1 cellular context compared by ENCODE assay signal in the genomic region with DNA sequence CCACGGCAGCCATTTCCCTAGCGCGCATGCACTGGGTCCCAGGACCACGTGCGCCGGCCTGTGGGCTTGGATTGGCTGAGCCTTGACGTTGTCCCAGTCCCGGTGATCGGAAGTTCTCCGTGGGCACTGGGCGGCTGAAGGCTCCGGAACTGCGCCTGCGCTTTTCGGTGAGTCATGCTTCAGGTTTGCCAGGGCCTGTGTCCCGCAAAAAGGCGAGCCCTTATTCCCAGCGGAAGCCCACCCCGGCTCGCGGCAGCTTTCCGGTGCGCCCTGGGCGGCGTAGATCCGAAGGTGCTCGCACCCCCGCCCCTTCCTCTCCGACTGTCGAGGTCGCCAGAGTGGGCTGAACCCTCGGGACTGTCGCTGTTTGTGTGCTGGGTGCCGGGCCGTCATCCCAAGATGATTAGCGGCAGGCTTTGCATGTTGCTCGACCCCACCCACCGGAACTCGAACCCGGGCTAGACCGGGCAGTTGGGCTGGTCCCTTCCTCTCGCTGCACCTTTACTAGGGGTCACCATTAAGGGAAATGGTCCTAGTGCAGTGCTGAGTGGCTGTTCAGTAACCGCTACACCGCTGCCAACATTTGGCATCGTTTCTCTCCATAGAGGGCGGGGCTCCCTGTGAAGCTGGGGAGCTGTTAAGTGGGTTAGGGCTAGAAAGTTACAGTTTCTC.
A peak's percentile ranks its signal among the peaks of the same experiment; 100 is the strongest.
TF ChIP-seq lines count a peak whose summit lies in the region.

Gene TCEANC (plus strand): TSS at position 120 of the 672 bp plus-strand sequence. CDS start 9,368 bp downstream, outside the sequence.

TF ChIP-seq in GM12878, 131 proteins besides CTCF, POLR2A, EP300 and RAD21 (continued from another document and continues in another):
- TF ChIP-seq NFIC (IDR thresholded peaks at IDR 0.05; ENCODE audit: low read depth, low read length) (no peak), ATF7 (IDR thresholded peaks at IDR 0.05; ENCODE audit: low read depth) (peak; percentile 59; the same call in 1 of the 2 replicates), MXI1 (IDR thresholded peaks at IDR 0.05; ENCODE audit: low read depth, low read length) (peak; percentile 83; the same call in 1 of the 2 replicates), MEF2A (IDR thresholded peaks at IDR 0.05; ENCODE audit: insufficient read depth, low read depth, low read length) (no peak), ASH2L (IDR thresholded peaks at IDR 0.05; ENCODE audit: borderline replicate concordance, low read depth) (no peak), NKRF (conservative IDR thresholded peaks at IDR 0.05) (peak; percentile 76), BRCA1 (IDR thresholded peaks at IDR 0.05; ENCODE audit: low read depth, low read length) (no peak), MAX (IDR thresholded peaks at IDR 0.05; ENCODE audit: low read depth, low read length) (peak; percentile 94), HDAC2 (IDR thresholded peaks at IDR 0.05) (no peak), BHLHE40 (IDR thresholded peaks at IDR 0.05; ENCODE audit: borderline replicate concordance in 1 of 2, low read depth in 2 of 2, low read length in 1 of 2) (peak in 1 of 2 experiments; percentile 41; a peak in 1 of 4 replicates), RAD51 (IDR thresholded peaks at IDR 0.05) (peak; percentile 97), ZNF24 (IDR thresholded peaks at IDR 0.05) (no peak), ZZZ3 (IDR thresholded peaks at IDR 0.05; ENCODE audit: control insufficient read depth, insufficient read length, low read depth) (no peak), PRDM15 (CRISPR knock-in tag; IDR thresholded peaks at IDR 0.05) (no peak), MYB (IDR thresholded peaks at IDR 0.05; ENCODE audit: borderline replicate concordance, low read depth, low read length) (no peak), SPI1 (IDR thresholded peaks at IDR 0.05; ENCODE audit: borderline replicate concordance, insufficient read depth, low read depth, low read length) (no peak), NFYA (IDR thresholded peaks at IDR 0.05; ENCODE audit: borderline replicate concordance, low read depth, low read length) (peak; percentile 16; the same call in 1 of the 2 replicates), IRF4 (IDR thresholded peaks at IDR 0.05; ENCODE audit: low read depth, low read length) (no peak), SMAD1 (IDR thresholded peaks at IDR 0.05; ENCODE audit: low read depth, partially characterized antibody) (no peak), CHD2 (IDR thresholded peaks at IDR 0.05; ENCODE audit: borderline replicate concordance, low read depth, low read length) (peak; percentile 37; the same call in 1 of the 2 replicates), MLLT1 (IDR thresholded peaks at IDR 0.05) (0 out of 2 replicates have a peak, but pooled peaks have one; percentile 54), GATAD2B (conservative IDR thresholded peaks at IDR 0.05; ENCODE audit: low read depth) (0 out of 2 replicates have a peak, but pooled peaks have one; percentile 46), JUND (IDR thresholded peaks at IDR 0.05; ENCODE audit: low read depth, low read length) (no peak), CREB1 (IDR thresholded peaks at IDR 0.05; ENCODE audit: low read depth) (no peak), RUNX3 (IDR thresholded peaks at IDR 0.05; ENCODE audit: low read length) (0 out of 2 replicates have a peak, but pooled peaks have one; percentile 28), PAX5 (IDR thresholded peaks at IDR 0.05; ENCODE audit: borderline replicate concordance, low read depth, low read length) (peak; percentile 55; the same call in 1 of the 2 replicates), NR2C2 (IDR thresholded peaks at IDR 0.05; ENCODE audit: borderline replicate concordance, control insufficient read depth, insufficient read length, low read depth) (no peak), SP1 (IDR thresholded peaks at IDR 0.05; ENCODE audit: low read depth, low read length) (no peak), RBBP5 (conservative IDR thresholded peaks at IDR 0.05) (no peak), MEF2B (IDR thresholded peaks at IDR 0.05; ENCODE audit: partially characterized antibody, poor library complexity, severe bottlenecking) (no peak), TCF12 (IDR thresholded peaks at IDR 0.05; ENCODE audit: low read depth, low read length) (no peak), EED (IDR thresholded peaks at IDR 0.05; ENCODE audit: low read depth) (peak; percentile 47), FOXK2 (IDR thresholded peaks at IDR 0.05) (no peak), POLR2AphosphoS5 (IDR thresholded peaks at IDR 0.05; ENCODE audit: low read length) (peak; percentile 69)
- TF ChIP-seq, protein P1, sequence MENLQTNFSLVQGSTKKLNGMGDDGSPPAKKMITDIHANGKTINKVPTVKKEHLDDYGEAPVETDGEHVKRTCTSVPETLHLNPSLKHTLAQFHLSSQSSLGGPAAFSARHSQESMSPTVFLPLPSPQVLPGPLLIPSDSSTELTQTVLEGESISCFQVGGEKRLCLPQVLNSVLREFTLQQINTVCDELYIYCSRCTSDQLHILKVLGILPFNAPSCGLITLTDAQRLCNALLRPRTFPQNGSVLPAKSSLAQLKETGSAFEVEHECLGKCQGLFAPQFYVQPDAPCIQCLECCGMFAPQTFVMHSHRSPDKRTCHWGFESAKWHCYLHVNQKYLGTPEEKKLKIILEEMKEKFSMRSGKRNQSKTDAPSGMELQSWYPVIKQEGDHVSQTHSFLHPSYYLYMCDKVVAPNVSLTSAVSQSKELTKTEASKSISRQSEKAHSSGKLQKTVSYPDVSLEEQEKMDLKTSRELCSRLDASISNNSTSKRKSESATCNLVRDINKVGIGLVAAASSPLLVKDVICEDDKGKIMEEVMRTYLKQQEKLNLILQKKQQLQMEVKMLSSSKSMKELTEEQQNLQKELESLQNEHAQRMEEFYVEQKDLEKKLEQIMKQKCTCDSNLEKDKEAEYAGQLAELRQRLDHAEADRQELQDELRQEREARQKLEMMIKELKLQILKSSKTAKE (IDR thresholded peaks at IDR 0.05; ENCODE audit: low read depth, poor library complexity, severe bottlenecking) = no peak
- TF ChIP-seq, protein P2, sequence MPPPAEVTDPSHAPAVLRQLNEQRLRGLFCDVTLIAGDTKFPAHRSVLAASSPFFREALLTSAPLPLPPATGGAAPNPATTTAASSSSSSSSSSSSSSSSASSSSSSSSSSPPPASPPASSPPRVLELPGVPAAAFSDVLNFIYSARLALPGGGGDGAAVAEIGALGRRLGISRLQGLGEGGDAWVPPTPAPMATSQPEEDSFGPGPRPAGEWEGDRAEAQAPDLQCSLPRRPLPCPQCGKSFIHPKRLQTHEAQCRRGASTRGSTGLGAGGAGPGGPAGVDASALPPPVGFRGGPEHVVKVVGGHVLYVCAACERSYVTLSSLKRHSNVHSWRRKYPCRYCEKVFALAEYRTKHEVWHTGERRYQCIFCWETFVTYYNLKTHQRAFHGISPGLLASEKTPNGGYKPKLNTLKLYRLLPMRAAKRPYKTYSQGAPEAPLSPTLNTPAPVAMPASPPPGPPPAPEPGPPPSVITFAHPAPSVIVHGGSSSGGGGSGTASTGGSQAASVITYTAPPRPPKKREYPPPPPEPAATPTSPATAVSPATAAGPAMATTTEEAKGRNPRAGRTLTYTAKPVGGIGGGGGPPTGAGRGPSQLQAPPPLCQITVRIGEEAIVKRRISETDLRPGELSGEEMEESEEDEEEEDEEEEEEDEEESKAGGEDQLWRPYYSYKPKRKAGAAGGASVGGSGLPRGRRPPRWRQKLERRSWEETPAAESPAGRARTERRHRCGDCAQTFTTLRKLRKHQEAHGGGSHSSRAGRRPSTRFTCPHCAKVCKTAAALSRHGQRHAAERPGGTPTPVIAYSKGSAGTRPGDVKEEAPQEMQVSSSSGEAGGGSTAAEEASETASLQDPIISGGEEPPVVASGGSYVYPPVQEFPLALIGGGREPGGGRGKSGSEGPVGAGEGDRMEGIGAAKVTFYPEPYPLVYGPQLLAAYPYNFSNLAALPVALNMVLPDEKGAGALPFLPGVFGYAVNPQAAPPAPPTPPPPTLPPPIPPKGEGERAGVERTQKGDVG (CRISPR knock-in tag; IDR thresholded peaks at IDR 0.05) = no peak
- TF ChIP-seq, protein P3, sequence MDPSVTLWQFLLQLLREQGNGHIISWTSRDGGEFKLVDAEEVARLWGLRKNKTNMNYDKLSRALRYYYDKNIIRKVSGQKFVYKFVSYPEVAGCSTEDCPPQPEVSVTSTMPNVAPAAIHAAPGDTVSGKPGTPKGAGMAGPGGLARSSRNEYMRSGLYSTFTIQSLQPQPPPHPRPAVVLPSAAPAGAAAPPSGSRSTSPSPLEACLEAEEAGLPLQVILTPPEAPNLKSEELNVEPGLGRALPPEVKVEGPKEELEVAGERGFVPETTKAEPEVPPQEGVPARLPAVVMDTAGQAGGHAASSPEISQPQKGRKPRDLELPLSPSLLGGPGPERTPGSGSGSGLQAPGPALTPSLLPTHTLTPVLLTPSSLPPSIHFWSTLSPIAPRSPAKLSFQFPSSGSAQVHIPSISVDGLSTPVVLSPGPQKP (IDR thresholded peaks at IDR 0.05; ENCODE audit: low read depth, low read length) = peak; percentile 32; the same call in 1 of the 2 replicates
- TF ChIP-seq, protein P4, sequence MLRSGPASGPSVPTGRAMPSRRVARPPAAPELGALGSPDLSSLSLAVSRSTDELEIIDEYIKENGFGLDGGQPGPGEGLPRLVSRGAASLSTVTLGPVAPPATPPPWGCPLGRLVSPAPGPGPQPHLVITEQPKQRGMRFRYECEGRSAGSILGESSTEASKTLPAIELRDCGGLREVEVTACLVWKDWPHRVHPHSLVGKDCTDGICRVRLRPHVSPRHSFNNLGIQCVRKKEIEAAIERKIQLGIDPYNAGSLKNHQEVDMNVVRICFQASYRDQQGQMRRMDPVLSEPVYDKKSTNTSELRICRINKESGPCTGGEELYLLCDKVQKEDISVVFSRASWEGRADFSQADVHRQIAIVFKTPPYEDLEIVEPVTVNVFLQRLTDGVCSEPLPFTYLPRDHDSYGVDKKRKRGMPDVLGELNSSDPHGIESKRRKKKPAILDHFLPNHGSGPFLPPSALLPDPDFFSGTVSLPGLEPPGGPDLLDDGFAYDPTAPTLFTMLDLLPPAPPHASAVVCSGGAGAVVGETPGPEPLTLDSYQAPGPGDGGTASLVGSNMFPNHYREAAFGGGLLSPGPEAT (IDR thresholded peaks at IDR 0.05; ENCODE audit: low read depth) = peak; percentile 57; the same call in 1 of the 2 replicates
- TF ChIP-seq, protein P5, sequence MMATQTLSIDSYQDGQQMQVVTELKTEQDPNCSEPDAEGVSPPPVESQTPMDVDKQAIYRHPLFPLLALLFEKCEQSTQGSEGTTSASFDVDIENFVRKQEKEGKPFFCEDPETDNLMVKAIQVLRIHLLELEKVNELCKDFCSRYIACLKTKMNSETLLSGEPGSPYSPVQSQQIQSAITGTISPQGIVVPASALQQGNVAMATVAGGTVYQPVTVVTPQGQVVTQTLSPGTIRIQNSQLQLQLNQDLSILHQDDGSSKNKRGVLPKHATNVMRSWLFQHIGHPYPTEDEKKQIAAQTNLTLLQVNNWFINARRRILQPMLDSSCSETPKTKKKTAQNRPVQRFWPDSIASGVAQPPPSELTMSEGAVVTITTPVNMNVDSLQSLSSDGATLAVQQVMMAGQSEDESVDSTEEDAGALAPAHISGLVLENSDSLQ (IDR thresholded peaks at IDR 0.05) = peak; percentile 53; the same call in 1 of the 2 replicates
